9 cellular contexts compared by ENCODE assay signal in the genomic region with DNA sequence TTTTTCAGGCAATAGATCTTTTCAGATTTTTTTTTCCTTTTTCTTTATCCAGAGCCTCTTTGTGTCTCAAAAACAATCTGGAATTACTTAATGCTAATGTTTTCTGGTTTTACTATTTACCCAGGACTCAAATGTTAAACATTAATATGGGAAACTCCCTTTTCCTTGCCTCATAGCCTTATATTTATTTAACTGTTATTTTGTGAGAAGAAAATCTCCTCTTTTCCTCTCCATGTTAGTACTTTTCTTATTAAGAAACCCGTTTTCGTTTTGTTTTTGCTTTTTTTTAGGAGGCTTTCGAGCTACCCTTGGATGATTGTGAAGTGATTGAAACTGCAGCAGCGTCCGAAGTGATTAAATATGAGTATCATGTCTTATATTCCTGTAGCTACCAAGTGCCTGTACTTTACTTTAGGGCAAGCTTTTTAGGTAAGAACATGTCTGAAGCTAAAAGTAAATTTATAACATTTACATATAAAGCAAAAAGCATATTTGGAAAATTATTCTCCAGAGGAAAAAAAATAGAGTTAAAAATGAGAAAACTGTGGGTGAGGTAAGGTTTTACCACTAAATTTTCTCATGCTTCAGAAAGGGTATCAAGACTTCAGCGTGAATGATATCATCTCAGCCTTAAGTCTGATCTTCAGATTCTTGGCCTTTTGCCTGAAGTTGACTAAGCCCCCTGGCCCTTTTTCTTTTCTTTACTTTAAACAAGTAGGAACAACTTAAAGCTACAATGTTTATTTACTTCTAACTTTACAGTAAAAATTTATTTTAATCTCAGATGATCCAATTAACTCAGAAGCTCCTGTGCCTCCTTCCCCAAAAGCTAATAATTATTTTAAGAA.
DNase-seq lines count a peak whose midpoint lies in the region; TF ChIP-seq lines count a peak whose summit lies in the region.
"Had no signal": no experiment of that assay in that cellular context is flagged by ENCODE, and none has a peak within 500 bp of the region (broad histone marks: within the 10 kb centered on the region; RNA-seq: fewer than 3 reads in every experiment).

No MANE protein-coding gene starts in this region.

- H3K9me3 ChIP-seq in hepatocyte (ENCODE audit: low read depth): no peaks in the 10 kb centered on the region
- H3K9me3 ChIP-seq in CD4-positive, alpha-beta memory T cell (ENCODE audit: control insufficient read depth in 1 of 2, low read length in 2 of 2): no peaks in the 10 kb centered on the region

- H3K27me3 ChIP-seq in KMS-11 (ENCODE audit: insufficient read depth, low read depth): no peaks in the 10 kb centered on the region
- no peaks in the 10 kb centered on the region for H3K27me3 ChIP-seq in hepatocyte
- no peaks in the 10 kb centered on the region for H3K27me3 ChIP-seq in CD4-positive, alpha-beta memory T cell (ENCODE audit: insufficient read depth, low read length)

- H3K36me3 ChIP-seq in KMS-11 (ENCODE audit: insufficient read depth) (no peaks in the 10 kb centered on the region), hepatocyte (replicated peaks; ENCODE audit: insufficient read depth, low read depth) (no peaks in the 10 kb centered on the region)
- H3K36me3 ChIP-seq in CD4-positive, alpha-beta memory T cell (ENCODE audit: insufficient read depth, low read length): no peaks in the 10 kb centered on the region

- H3K27ac ChIP-seq in KMS-11 (no peak overlapping the region), hepatocyte (peak overlapping the region; percentile 67)
- H3K27ac ChIP-seq in CD4-positive, alpha-beta memory T cell (ENCODE audit: low read depth, low read length): no peak overlapping the region
- H3K27ac ChIP-seq: HL-60 had no signal

- DNase-seq in astrocyte of the cerebellum (ENCODE audit: low read depth): peak; percentile 69
- DNase-seq in hepatocyte (ENCODE audit: low spot score): peak; percentile 32
- peak; percentile 43 for DNase-seq in superior temporal gyrus (ENCODE audit: extremely low spot score)
- no peak for DNase-seq in activated CD8-positive, alpha-beta memory T cell treated with anti-CD3 and anti-CD28 coated beads, Interleukin-2, amount 50 U/mL, for 4 hours
- DNase-seq in COLO829 (ENCODE audit: low spot score): no peak
- DNase-seq in CD4-positive, alpha-beta memory T cell: no peak
- DNase-seq: activated CD4-positive, alpha-beta T cell treated with anti-CD3 and anti-CD28 coated beads for 1 hour had no signal

- H3K27me3 Mint-ChIP-seq in CD4-positive, alpha-beta memory T cell: no peaks in the 10 kb centered on the region

- no peak overlapping the region for H3K4me3 Mint-ChIP-seq in CD4-positive, alpha-beta memory T cell

- POLR2A ChIA-PET in CD4-positive, alpha-beta memory T cell (lab: Charles Lee; ENCODE audit: partially characterized antibody): interaction anchor here (0.8 to 1.9 kb wide), 2 partner anchors 312 to 413 kb away, joined by 4 to 7 read pairs; a partner anchor contains a TSS

- peak overlapping the region in 3 of 7 donors; percentile 19 to 25 (median 24) for H3K27ac Mint-ChIP-seq in CD4-positive, alpha-beta memory T cell

- no peak for TF ChIP-seq CTCF in KMS-11 (conservative IDR thresholded peaks at IDR 0.05; ENCODE audit: low read depth, low read length)
- TF ChIP-seq CTCF in astrocyte of the cerebellum (IDR thresholded peaks at IDR 0.05; ENCODE audit: low read depth, low read length, missing control alignments): no peak
- TF ChIP-seq CTCF in hepatocyte (IDR thresholded peaks at IDR 0.05; ENCODE audit: poor library complexity): no peak

- H3K36me3 Mint-ChIP-seq in CD4-positive, alpha-beta memory T cell: no peaks in the 10 kb centered on the region

- intact Hi-C loops in CD4-positive, alpha-beta memory T cell (cut with micrococcal nuclease): loop anchor here (10.0 kb wide), 1 partner anchor 420 kb away; no protein-coding TSS in a partner anchor

- no peak overlapping the region for H3K9ac ChIP-seq in KMS-11

- H4K20me1 ChIP-seq in KMS-11 (ENCODE audit: insufficient read depth) (no peaks in the 10 kb centered on the region), hepatocyte (ENCODE audit: insufficient read depth, poor library complexity, severe bottlenecking) (no peaks in the 10 kb centered on the region)

- H2AFZ ChIP-seq in KMS-11 (ENCODE audit: low read depth): no peak overlapping the region
- no peak overlapping the region for H2AFZ ChIP-seq in hepatocyte

- in situ Hi-C loops in astrocyte of the cerebellum (cut with HindIII; ENCODE audit: low sequenced_read_pairs): no loop called here

- H3K9me2 ChIP-seq in hepatocyte (replicated peaks; ENCODE audit: insufficient read depth): no peaks in the 10 kb centered on the region

- H3K79me2 ChIP-seq in KMS-11 (ENCODE audit: insufficient read depth, low read depth) (no peaks in the 10 kb centered on the region), hepatocyte (no peaks in the 10 kb centered on the region)

- H3K4me2 ChIP-seq in KMS-11 (0 out of 2 replicates have a peak overlapping the region, but pooled peaks have one; percentile 1), hepatocyte (peak overlapping the region; percentile 47)

- WGBS in hepatocyte (ENCODE audit: low lambda C conversion rate, missing lambda C conversion rate): 61% methylated on average over 6 of the region's 6 CpGs

- H3K4me3 ChIP-seq in KMS-11 (IDR thresholded peaks at IDR 0.05; ENCODE audit: insufficient read depth, low read depth, low read length) (no peak overlapping the region), astrocyte of the cerebellum (ENCODE audit: low read depth, low read length) (no peak overlapping the region), hepatocyte (no peak overlapping the region)
- H3K4me3 ChIP-seq in CD4-positive, alpha-beta memory T cell (ENCODE audit: low read length in 2 of 2): no peak overlapping the region

- CTCF ChIA-PET in CD4-positive, alpha-beta memory T cell (lab: Charles Lee; ENCODE audit: partially characterized antibody): interaction anchor here (0.9 to 3.0 kb wide), 17 partner anchors 7 to 744 kb away, joined by 3 to 54 read pairs (median 4); a partner anchor contains a TSS

- H3K4me1 Mint-ChIP-seq in CD4-positive, alpha-beta memory T cell: peaks cover 0 to 5% (median under 1%) of the 10 kb centered on the region in 4 donors

- H3K4me1 ChIP-seq in KMS-11 (ENCODE audit: low read depth, poor library complexity, severe bottlenecking): peaks cover 32% of the 10 kb centered on the region
- peaks cover 25% of the 10 kb centered on the region for H3K4me1 ChIP-seq in hepatocyte (ENCODE audit: insufficient read depth)
- H3K4me1 ChIP-seq in CD4-positive, alpha-beta memory T cell (ENCODE audit: insufficient read depth, low read length): no peaks in the 10 kb centered on the region

- H3K9me3 Mint-ChIP-seq in CD4-positive, alpha-beta memory T cell: no peaks in the 10 kb centered on the region

Comparison
In these comparisons a context has a peak if more than half of its experiments do, and no peak if none do; other contexts are left out.
1. DNase-seq: peak in astrocyte of the cerebellum (single experiment), hepatocyte (single experiment) and superior temporal gyrus (single experiment); none in activated CD8-positive, alpha-beta memory T cell treated with anti-CD3 and anti-CD28 coated beads, Interleukin-2, amount 50 U/mL, for 4 hours (single experiment), COLO829 (single experiment) and CD4-positive, alpha-beta memory T cell (0 of 5).